Comparison of ENCODE assay signal across 4 cellular contexts in genomic region chr10:49694466-49694865, GRCh38. TPM values are rescaled to one million over a fixed set of nuclear protein-coding genes. Genes with fewer than 3 reads are reported as not detected.
"Had no signal": no experiment of that assay in that cellular context is flagged by ENCODE, and none has a peak within 500 bp of the region (broad histone marks: within the 10 kb centered on the region; RNA-seq: fewer than 3 reads in every experiment).

No MANE protein-coding gene starts in this region.

- H3K4me3 ChIP-seq: GM12878 had no signal

- DNase-seq: GDM1, GF-D8 had no signal

RNA-seq across cellular contexts. Expression of gene C10orf53, which starts 15.0 kb away (rescaled TPM):
- total RNA-seq: G401, GM12878 had no signal
- polyA plus RNA-seq: GM12878 had no signal
